In genomic region chr2:118221952-118222594, GRCh38 we compare ENCODE assay signal across 7 cellular contexts.
DNase-seq lines count a peak whose midpoint lies in the region; ATAC-seq and TF ChIP-seq lines count a peak whose summit lies in the region.

No MANE protein-coding gene starts in this region.

- no peak for TF ChIP-seq POLR2A in sigmoid colon (IDR thresholded peaks at IDR 0.05)

- DNase-seq in EL (peak; percentile 55), HL-60 (ENCODE audit: low read depth in 1 of 2, low spot score in 1 of 2) (peak; percentile 20 to 45), NCI-H774 (lab: John Stamatoyannopoulos, UW) (peak; percentile 26), left cardiac atrium (no peak), sigmoid colon (no peak)
- DNase-seq in activated naive CD8-positive, alpha-beta T cell treated with anti-CD3 and anti-CD28 coated beads, Interleukin-2, amount 50 U/mL, for 24 hours, result peak; percentile 23

- ATAC-seq in GM19467 (IDR thresholded peaks at IDR 0.05; ENCODE audit: unreplicated experiment) (peak; percentile 56), left cardiac atrium (peak; percentile 78 to 85)
- ATAC-seq in activated naive CD8-positive, alpha-beta T cell treated with anti-CD3 and anti-CD28 coated beads, Interleukin-2, amount 50 U/mL, for 24 hours, result peak; percentile 61

- no peaks in the 10 kb centered on the region for H3K9me3 Mint-ChIP-seq in activated naive CD8-positive, alpha-beta T cell treated with anti-CD3 and anti-CD28 coated beads, Interleukin-2, amount 50 U/mL, for 24 hours

- H3K36me3 Mint-ChIP-seq in activated naive CD8-positive, alpha-beta T cell treated with anti-CD3 and anti-CD28 coated beads, Interleukin-2, amount 50 U/mL, for 24 hours (ENCODE audit: low read depth), result no peaks in the 10 kb centered on the region

- H3K4me3 Mint-ChIP-seq in activated naive CD8-positive, alpha-beta T cell treated with anti-CD3 and anti-CD28 coated beads, Interleukin-2, amount 50 U/mL, for 24 hours, result no peak overlapping the region

- no peaks in the 10 kb centered on the region for H3K36me3 ChIP-seq in sigmoid colon

- 6 to 8% methylated on average over 5 of the region's 5 CpGs for WGBS in sigmoid colon, 2 donors

- no peaks in the 10 kb centered on the region for H3K9me3 ChIP-seq in sigmoid colon

- H3K4me3 ChIP-seq in HL-60 (replicated peaks; ENCODE audit: insufficient read depth, low read length) (no peak overlapping the region), sigmoid colon (no peak overlapping the region)

- TF ChIP-seq EP300 in sigmoid colon (IDR thresholded peaks at IDR 0.05), result no peak

- peaks cover 0 to 15% (median 14%) of the 10 kb centered on the region in 4 donors for H3K4me1 ChIP-seq in sigmoid colon

- peaks cover 23% of the 10 kb centered on the region for H3K4me1 Mint-ChIP-seq in activated naive CD8-positive, alpha-beta T cell treated with anti-CD3 and anti-CD28 coated beads, Interleukin-2, amount 50 U/mL, for 24 hours

- TF ChIP-seq CTCF in HL-60 (IDR thresholded peaks at IDR 0.05; ENCODE audit: insufficient read depth, low read length) (peak; percentile 63), sigmoid colon (IDR thresholded peaks at IDR 0.05) (peak in 3 of 4 experiments; percentile 51 to 56 (median 53))

- peaks cover 61% of the 10 kb centered on the region for H3K27me3 ChIP-seq in HL-60 (ENCODE audit: insufficient read depth, poor library complexity, severe bottlenecking)
- peaks cover 41 to 90% (median 49%) of the 10 kb centered on the region in 3 donors for H3K27me3 ChIP-seq in sigmoid colon

- H3K27ac ChIP-seq in HL-60 (replicated peaks), result no peak overlapping the region
- H3K27ac ChIP-seq in sigmoid colon, result no peak overlapping the region

- H3K27me3 Mint-ChIP-seq in activated naive CD8-positive, alpha-beta T cell treated with anti-CD3 and anti-CD28 coated beads, Interleukin-2, amount 50 U/mL, for 24 hours, result peaks cover 67% of the 10 kb centered on the region

- H3K27ac Mint-ChIP-seq in activated naive CD8-positive, alpha-beta T cell treated with anti-CD3 and anti-CD28 coated beads, Interleukin-2, amount 50 U/mL, for 24 hours, result no peak overlapping the region

- intact Hi-C loops in left cardiac atrium (cut with DNase I) (loop anchor here (2.0 to 10.0 kb wide), 2 partner anchors 633 to 643 kb away; no protein-coding TSS in a partner anchor), sigmoid colon (cut with DNase I) (loop anchor here (2.0 to 5.0 kb wide), 2 partner anchors 35 to 633 kb away; no protein-coding TSS in a partner anchor)

Comparison
In these comparisons a context has a peak if more than half of its experiments do, and no peak if none do; other contexts are left out.
1. DNase-seq: peak in EL (single experiment), HL-60 (2 of 2), NCI-H774 (single experiment) and activated naive CD8-positive, alpha-beta T cell treated with anti-CD3 and anti-CD28 coated beads, Interleukin-2, amount 50 U/mL, for 24 hours (single experiment); none in left cardiac atrium (single experiment) and sigmoid colon (single experiment).
2. Peak in every context shown above with its lines, with median percentiles within 50 percentile points of each other: ATAC-seq.